ENCODE assay signal across 20 cellular contexts in the genomic region with DNA sequence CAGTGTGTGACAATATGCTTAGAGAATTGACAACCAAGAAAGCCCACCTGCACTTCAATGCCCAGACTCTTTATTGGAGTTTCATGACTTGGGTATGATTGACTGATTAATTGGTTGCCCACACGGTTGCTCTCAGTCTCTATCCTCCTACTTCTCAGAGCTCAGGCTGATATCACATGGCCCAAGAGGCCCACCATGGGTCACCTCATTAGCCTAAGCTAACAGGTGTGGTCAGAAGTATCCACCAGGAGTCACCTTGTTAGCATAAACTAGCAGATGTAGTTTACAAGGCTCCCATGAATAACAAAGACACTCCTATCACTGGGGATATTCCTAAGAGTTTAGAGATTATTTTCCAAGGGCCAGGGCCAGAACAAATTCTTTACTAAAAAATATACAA.
DNase-seq lines count a peak whose midpoint lies in the region; ATAC-seq, FAIRE-seq and TF ChIP-seq lines count a peak whose summit lies in the region.
"Had no signal": no experiment of that assay in that cellular context is flagged by ENCODE, and none has a peak within 500 bp of the region (broad histone marks: within the 10 kb centered on the region; RNA-seq: fewer than 3 reads in every experiment).

No MANE protein-coding gene starts in this region.

- no peaks in the 10 kb centered on the region; a peak in 1 of 5 replicates for H3K9me3 Mint-ChIP-seq in H9
- H3K9me3 Mint-ChIP-seq: T-helper 1 cell treated with Interleukin-12 subunit alpha and Interleukin-12 subunit beta and Interleukin-4 antibody, amounts not matched to agents 30 μg/mL and 1 μg/mL, for 36 hours had no signal

- TF ChIP-seq POLR2A in GM12891 (IDR thresholded peaks at IDR 0.05; ENCODE audit: low read depth, low read length) (no peak), stomach (IDR thresholded peaks at IDR 0.05) (no peak)

- H3K4me2 ChIP-seq in H9 (ENCODE audit: insufficient read depth, insufficient read length, low read length) (no peak overlapping the region), mesendoderm (ENCODE audit: low read length) (no peak overlapping the region)

- H3K36me3 Mint-ChIP-seq in H9 (ENCODE audit: insufficient read depth in 1 of 3, low read depth in 3 of 3): peaks cover 0 to 4% (median 2%) of the 10 kb centered on the region in 3 experiments; a peak in 1 of 7 replicates

- intact Hi-C loops in ascending aorta (cut with DNase I): loop anchor here (5.0 kb wide), 1 partner anchor 61 kb away; no protein-coding TSS in a partner anchor
- intact Hi-C loops in stomach (cut with DNase I; ENCODE audit: low total_unique reads): no loop called here

- no CpG with 5 or more reads among the region's 1 CpG for WGBS in H9 (ENCODE audit: extremely low coverage, insufficient read length, low lambda C conversion rate)
- no CpG with 5 or more reads among the region's 1 CpG for WGBS in mesendoderm (ENCODE audit: extremely low coverage, insufficient coverage, low lambda C conversion rate)
- 28 to 80% (median 62%) methylated on average over 1 of the region's 1 CpG for WGBS in stomach, 5 donors

- H4K8ac ChIP-seq in H9 (replicated peaks; ENCODE audit: insufficient read length, low read depth, low read length) (no peak overlapping the region), mesendoderm (ENCODE audit: low read depth, low read length) (no peak overlapping the region)

- H2AK5ac ChIP-seq in H9 (ENCODE audit: insufficient read length, low read length): no peak overlapping the region
- no peak overlapping the region for H2AK5ac ChIP-seq in mesendoderm (ENCODE audit: low read length)

- H3K27me3 ChIP-seq in H9 (ENCODE audit: insufficient read depth, low read length) (no peaks in the 10 kb centered on the region), ascending aorta (no peaks in the 10 kb centered on the region), mesendoderm (ENCODE audit: insufficient read depth, low read length, poor library complexity) (no peaks in the 10 kb centered on the region), stomach (no peaks in the 10 kb centered on the region)
- H3K27me3 ChIP-seq: Peyer's patch, SJCRH30 had no signal

- H3K23ac ChIP-seq in H9 (ENCODE audit: insufficient read length, low read depth, low read length) (no peak overlapping the region), mesendoderm (ENCODE audit: low read length) (no peak overlapping the region)

- no peaks in the 10 kb centered on the region for H3K23me2 ChIP-seq in H9 (ENCODE audit: insufficient read length, low read depth, low read length, poor library complexity, severe bottlenecking)

- no peak overlapping the region for H3K27ac ChIP-seq in H9 (ENCODE audit: insufficient read length, low read depth, low read length)
- peak overlapping the region; percentile 55 to 59 for H3K27ac ChIP-seq in ascending aorta
- H3K27ac ChIP-seq in mesendoderm (ENCODE audit: low read depth, low read length): no peak overlapping the region
- H3K27ac ChIP-seq in stomach: no peak overlapping the region
- H3K27ac ChIP-seq: C4-2B, Peyer's patch, SJCRH30 had no signal

- H3K4me3 ChIP-seq in ascending aorta: no peak overlapping the region
- no peak overlapping the region for H3K4me3 ChIP-seq in mesendoderm (ENCODE audit: low read length)
- H3K4me3 ChIP-seq in stomach: no peak overlapping the region
- H3K4me3 ChIP-seq: Peyer's patch, SJCRH30 had no signal

- TF ChIP-seq CTCF in H9 (conservative IDR thresholded peaks at IDR 0.05) (no peak), ascending aorta (IDR thresholded peaks at IDR 0.05) (no peak), stomach (IDR thresholded peaks at IDR 0.05) (no peak)

- no peak overlapping the region for H2BK15ac ChIP-seq in H9 (ENCODE audit: low read depth, low read length)
- H2BK15ac ChIP-seq in mesendoderm (replicated peaks; ENCODE audit: low read depth): no peak overlapping the region

- no peak overlapping the region for H3K9ac ChIP-seq in H9 (ENCODE audit: extremely low read depth, insufficient read length, low read length)
- no peak overlapping the region for H3K9ac ChIP-seq in mesendoderm (ENCODE audit: low read length)

- H3K36me3 ChIP-seq in ascending aorta (no peaks in the 10 kb centered on the region), mesendoderm (ENCODE audit: control insufficient read depth, insufficient read depth, low read length) (no peaks in the 10 kb centered on the region), stomach (no peaks in the 10 kb centered on the region)
- H3K36me3 ChIP-seq: Peyer's patch, SJCRH30 had no signal

- DNase-seq in GM12891 (ENCODE audit: insufficient read length, low spot score) (no peak), H9 (peak; percentile 35), ascending aorta (ENCODE audit: low spot score in 2 of 2) (no peak), mesendoderm (peak; percentile 33), stomach (no peak)
- DNase-seq in effector CD8-positive, alpha-beta T cell (lab: John Stamatoyannopoulos, UW): no peak
- DNase-seq: DMS79, GOT3, MM.1S, NCI-H1092, NCI-H1436, NCI-H187 treated with DMSO at 0.1 percent for 48 hours, NCI-H2107, NCI-H82, Peyer's patch, SJCRH30 had no signal

- peaks cover 21 to 29% of the 10 kb centered on the region in 2 experiments for H3K4me1 Mint-ChIP-seq in H9

- no peak overlapping the region for H2BK120ac ChIP-seq in H9 (ENCODE audit: low read depth, low read length, poor library complexity, severe bottlenecking)
- H2BK120ac ChIP-seq in mesendoderm (ENCODE audit: low read depth, low read length): no peak overlapping the region

- peak overlapping the region in 1 of 3 experiments; percentile 12; a peak in 1 of 7 replicates for H3K27ac Mint-ChIP-seq in H9
- H3K27ac Mint-ChIP-seq: T-helper 1 cell treated with Interleukin-12 subunit alpha and Interleukin-12 subunit beta and Interleukin-4 antibody, amounts not matched to agents 30 μg/mL and 1 μg/mL, for 36 hours had no signal

- no peak for ATAC-seq in HG02678 (IDR thresholded peaks at IDR 0.05; ENCODE audit: unreplicated experiment)

- H3K79me2 ChIP-seq in H9 (ENCODE audit: insufficient read depth, low read length): no peaks in the 10 kb centered on the region
- H3K79me2 ChIP-seq in mesendoderm (ENCODE audit: control insufficient read depth, insufficient read depth, low read length): no peaks in the 10 kb centered on the region

- no peaks in the 10 kb centered on the region for H3K9me3 ChIP-seq in H9 (ENCODE audit: control insufficient read depth, low read depth, low read length)
- no peaks in the 10 kb centered on the region for H3K9me3 ChIP-seq in ascending aorta
- peaks cover 0 to 6% (median 2%) of the 10 kb centered on the region in 4 donors for H3K9me3 ChIP-seq in stomach
- H3K9me3 ChIP-seq: Peyer's patch, SJCRH30 had no signal

- H2BK5ac ChIP-seq in H9 (ENCODE audit: insufficient read length, low read length): no peak overlapping the region
- H2BK5ac ChIP-seq in mesendoderm (ENCODE audit: low read length): no peak overlapping the region

- no peaks in the 10 kb centered on the region for H3K27me3 Mint-ChIP-seq in H9 (ENCODE audit: low read depth)

- FAIRE-seq in GM12891 (lab: Jason Lieb, UNC): peak; percentile 47
- FAIRE-seq: A204.1 had no signal

- no peak overlapping the region for H2BK20ac ChIP-seq in H9 (ENCODE audit: low read depth, low read length, poor library complexity, severe bottlenecking)

- no peak overlapping the region for H3K4me3 Mint-ChIP-seq in H9
- H3K4me3 Mint-ChIP-seq: T-helper 1 cell treated with Interleukin-12 subunit alpha and Interleukin-12 subunit beta and Interleukin-4 antibody, amounts not matched to agents 30 μg/mL and 1 μg/mL, for 36 hours had no signal

- H2BK12ac ChIP-seq in H9 (ENCODE audit: insufficient read length, low read depth, low read length): no peak overlapping the region

- no peaks in the 10 kb centered on the region for H3K79me1 ChIP-seq in H9 (ENCODE audit: insufficient read depth, low read depth, low read length, poor library complexity, severe bottlenecking)
- no peaks in the 10 kb centered on the region for H3K79me1 ChIP-seq in mesendoderm (ENCODE audit: low read length)

- TF ChIP-seq EP300 in stomach (IDR thresholded peaks at IDR 0.05): no peak

- H3K56ac ChIP-seq in H9 (ENCODE audit: insufficient read length, low read depth, low read length): no peak overlapping the region
- H3K56ac ChIP-seq in mesendoderm (ENCODE audit: low read length): no peak overlapping the region

- H4K91ac ChIP-seq in H9 (ENCODE audit: insufficient read length, low read depth, low read length): no peak overlapping the region

- H4K20me1 ChIP-seq in H9 (ENCODE audit: control insufficient read depth, insufficient read depth, insufficient read length): no peaks in the 10 kb centered on the region

- H3K4me1 ChIP-seq in H9 (ENCODE audit: insufficient read depth, low read length): peaks cover 4% of the 10 kb centered on the region
- H3K4me1 ChIP-seq in ascending aorta: peaks cover 0 to 6% of the 10 kb centered on the region in 2 donors
- H3K4me1 ChIP-seq in mesendoderm (ENCODE audit: control insufficient read depth, low read depth, low read length): no peaks in the 10 kb centered on the region
- H3K4me1 ChIP-seq in stomach: peaks cover 0 to 16% (median 0%) of the 10 kb centered on the region in 4 donors
- H3K4me1 ChIP-seq: Peyer's patch, SJCRH30 had no signal

- no peak overlapping the region for H4K5ac ChIP-seq in H9 (ENCODE audit: insufficient read length, low read depth, low read length)
- H4K5ac ChIP-seq in mesendoderm (ENCODE audit: low read length): no peak overlapping the region

- H3K4ac ChIP-seq in H9 (ENCODE audit: low read depth, low read length) (no peak overlapping the region), mesendoderm (ENCODE audit: low read depth, low read length) (no peak overlapping the region)

- no peak overlapping the region for H3K18ac ChIP-seq in H9 (ENCODE audit: insufficient read length, low read depth, low read length)
- no peak overlapping the region for H3K18ac ChIP-seq in mesendoderm (ENCODE audit: low read length)

- no peak overlapping the region for H2AFZ ChIP-seq in H9 (ENCODE audit: low read length)

- no peak overlapping the region for H3T11ph ChIP-seq in H9 (ENCODE audit: low read length)

- H3K14ac ChIP-seq in H9 (ENCODE audit: insufficient read depth, low read length): no peak overlapping the region

TF ChIP-seq in GM12891, 5 proteins besides CTCF, POLR2A, EP300 and RAD21:
- no peak for TF ChIP-seq SPI1 (IDR thresholded peaks at IDR 0.05; ENCODE audit: low read depth, low read length)
- TF ChIP-seq PAX5 (IDR thresholded peaks at IDR 0.05; ENCODE audit: insufficient read depth, low read length, severe bottlenecking): no peak
- TF ChIP-seq TAF1 (IDR thresholded peaks at IDR 0.05; ENCODE audit: low read depth, low read length): no peak
- TF ChIP-seq POLR2AphosphoS5 (IDR thresholded peaks at IDR 0.05; ENCODE audit: low read depth, low read length): no peak
- no peak for TF ChIP-seq POU2F2 (IDR thresholded peaks at IDR 0.05; ENCODE audit: low read depth, low read length)

Comparison
In these comparisons a context has a peak if more than half of its experiments do, and no peak if none do; other contexts are left out.
1. DNase-seq: peak in H9 (single experiment) and mesendoderm (single experiment); none in GM12891 (single experiment), ascending aorta (0 of 2), effector CD8-positive, alpha-beta T cell (single experiment) and stomach (single experiment).
2. H3K27ac ChIP-seq: peak in ascending aorta (2 of 2); none in H9 (single experiment), mesendoderm (single experiment) and stomach (0 of 5).